ENCODE assay signal across 26 cellular contexts in genomic region chr2:5730386-5730785, GRCh38. TPM values are rescaled to one million over a fixed set of nuclear protein-coding genes. Genes with fewer than 3 reads are reported as not detected.
"Had no signal": no experiment of that assay in that cellular context is flagged by ENCODE, and none has a peak within 500 bp of the region (broad histone marks: within the 10 kb centered on the region; RNA-seq: fewer than 3 reads in every experiment).

No MANE protein-coding gene starts in this region.

- DNase-seq: activated CD4-positive, alpha-beta memory T cell treated with anti-CD3 and anti-CD28 coated beads, Interleukin-2, amount 10 ng/mL, durations not matched to agents 7 days and 5 days; activated CD4-positive, alpha-beta T cell treated with anti-CD3 and anti-CD28 coated beads, Interleukin-2, amount 50 U/mL, for 1 hour; activated CD4-positive, CD25-positive, alpha-beta regulatory T cell; activated gamma-delta T cell; activated naive CD4-positive, alpha-beta T cell treated with anti-CD3 and anti-CD28 coated beads for 36 hours; activated T-cell treated with anti-CD3 and anti-CD28 coated beads for 4 hours; activated T-cell treated with anti-CD3 and anti-CD28 coated beads, Interleukin-2, amount 50 U/mL, for 48 hours; anterior cingulate cortex; caudate nucleus; Karpas-422; NCI-H1048; NCI-H146; NCI-H187 treated with DMSO at 0.1 percent for 48 hours; NCI-H2081 treated with DMSO at 0.1 percent for 48 hours; NCI-H345; NCI-H524; RPMI8226; T-cell; T-helper 2 cell; T1000 had no signal

- H3K27ac ChIP-seq: breast epithelium, SK-N-MC, VCaP had no signal

- H3K4me1 ChIP-seq: breast epithelium had no signal

- H3K4me3 ChIP-seq: breast epithelium, K562, SK-N-MC had no signal

- H3K9me3 ChIP-seq: breast epithelium had no signal

- H3K36me3 ChIP-seq: breast epithelium had no signal

- H3K27me3 ChIP-seq: breast epithelium had no signal

RNA-seq across cellular contexts. Expression of gene SOX11, which starts 38.2 kb away (rescaled TPM):
- total RNA-seq: activated CD4-positive, alpha-beta memory T cell treated with anti-CD3 and anti-CD28 coated beads, Interleukin-2, amount 10 ng/mL, durations not matched to agents 7 days and 5 days; activated CD8-positive, alpha-beta memory T cell treated with anti-CD3 and anti-CD28 coated beads for 36 hours; activated naive CD4-positive, alpha-beta T cell treated with anti-CD3 and anti-CD28 coated beads for 36 hours; activated T-helper 17 cell treated with anti-CD3 and anti-CD28 coated beads, Interleukin-2, amount 50 U/mL, for 72 hours; T-cell had no signal
- polyA plus RNA-seq: K562 had no signal
